In the genomic region with DNA sequence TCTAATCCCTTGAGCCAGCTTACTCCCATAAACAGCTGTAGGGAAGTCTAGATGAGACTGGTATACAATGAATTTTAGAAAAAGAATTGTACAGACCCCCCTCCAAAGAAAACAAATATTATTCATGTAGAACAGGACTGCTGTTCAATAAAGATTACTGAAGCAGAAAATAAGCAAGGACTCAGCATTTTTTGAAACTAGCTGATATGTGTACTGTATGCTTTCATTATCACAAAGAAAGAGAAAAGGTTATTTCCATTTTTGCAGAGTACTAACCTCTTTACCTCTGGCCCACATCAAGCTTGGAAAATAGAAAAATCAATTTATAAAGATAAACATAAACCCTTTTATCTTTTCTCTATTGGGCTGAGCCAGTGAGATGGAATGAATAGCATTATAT, we compare ENCODE assay signal across 16 cellular contexts.
DNase-seq lines count a peak whose midpoint lies in the region; ATAC-seq and TF ChIP-seq lines count a peak whose summit lies in the region.
"Had no signal": no experiment of that assay in that cellular context is flagged by ENCODE, and none has a peak within 500 bp of the region (broad histone marks: within the 10 kb centered on the region; RNA-seq: fewer than 3 reads in every experiment).

No MANE protein-coding gene starts in this region.

- H3K9me3 Mint-ChIP-seq in HFFc6 = no peaks in the 10 kb centered on the region
- H3K9me3 Mint-ChIP-seq in nephron = no peaks in the 10 kb centered on the region

- H3K27me3 Mint-ChIP-seq in HFFc6 (ENCODE audit: insufficient read depth) = no peaks in the 10 kb centered on the region; the same call in 1 of the 2 replicates
- H3K27me3 Mint-ChIP-seq in nephron (ENCODE audit: low read depth) = no peaks in the 10 kb centered on the region
- H3K27me3 Mint-ChIP-seq: CD4-positive, alpha-beta memory T cell had no signal

- no peaks in the 10 kb centered on the region for H3K36me3 Mint-ChIP-seq in HFFc6 (ENCODE audit: low read depth)
- H3K36me3 Mint-ChIP-seq in nephron (ENCODE audit: low read depth) = no peaks in the 10 kb centered on the region
- H3K36me3 Mint-ChIP-seq: CD14-positive monocyte; CD4-positive, alpha-beta memory T cell had no signal

- peaks cover 32% of the 10 kb centered on the region; the same call in 1 of the 2 replicates for H3K4me1 Mint-ChIP-seq in HFFc6 (ENCODE audit: low read depth)
- peaks cover 26% of the 10 kb centered on the region for H3K4me1 Mint-ChIP-seq in nephron
- H3K4me1 Mint-ChIP-seq: CD14-positive monocyte; CD4-positive, alpha-beta memory T cell had no signal

- in situ Hi-C loops in GM13976 (cut with MboI; ENCODE audit: low sequenced_read_pairs, unreplicated experiment) = no loop called here

- H3K27ac ChIP-seq in VCaP = peak overlapping the region; percentile 28
- H3K27ac ChIP-seq: BLaER1 had no signal

- H3K4me3 Mint-ChIP-seq in HFFc6 = peak overlapping the region; percentile 26; the same call in 1 of the 2 replicates
- H3K4me3 Mint-ChIP-seq in nephron = no peak overlapping the region
- H3K4me3 Mint-ChIP-seq: CD14-positive monocyte; CD4-positive, alpha-beta memory T cell had no signal

- no peak overlapping the region for H3K27ac Mint-ChIP-seq in HFFc6
- peak overlapping the region; percentile 57 to 73 (median 68) for H3K27ac Mint-ChIP-seq in nephron
- H3K27ac Mint-ChIP-seq: CD14-positive monocyte; CD4-positive, alpha-beta memory T cell had no signal

- DNase-seq in NCI-H1105 treated with DMSO at 0.1 percent for 48 hours (lab: John Stamatoyannopoulos, UW) = peak; percentile 33
- DNase-seq in NCI-H1105 (lab: John Stamatoyannopoulos, UW) = no peak
- no peak for DNase-seq in HFFc6
- no peak for DNase-seq in stimulated activated naive CD8-positive, alpha-beta T cell treated with anti-CD3 and anti-CD28 coated beads, Interleukin-15, Interleukin-2, amounts not matched to agents 100 U/mL and 50 U/mL, for 24 hours
- no peak for DNase-seq in GM13976 (ENCODE audit: low spot score)
- no peak for DNase-seq in UCSD-AML1 (lab: John Stamatoyannopoulos, UW; ENCODE audit: unreplicated experiment)
- DNase-seq: 8988T; CD4-positive, alpha-beta memory T cell; DMS153; DND-41; EL had no signal

- TF ChIP-seq CTCF in HFFc6 (IDR thresholded peaks at IDR 0.05) (no peak), VCaP (conservative IDR thresholded peaks at IDR 0.05) (no peak), nephron (IDR thresholded peaks at IDR 0.05; ENCODE audit: unreplicated experiment in 3 of 3) (no peak), GM13976 (IDR thresholded peaks at IDR 0.05; ENCODE audit: borderline replicate concordance, control extremely low read depth, extremely low read depth, insufficient read depth, missing control alignments) (no peak)

- no peak for ATAC-seq in stimulated activated naive CD8-positive, alpha-beta T cell treated with anti-CD3 and anti-CD28 coated beads, Interleukin-15, Interleukin-2, amounts not matched to agents 100 U/mL and 50 U/mL, for 24 hours
- ATAC-seq: GM12878 had no signal
